In genomic region chr12:67701121-67701520, GRCh38 we compare ENCODE assay signal across 18 cellular contexts. TPM values are rescaled to one million over a fixed set of nuclear protein-coding genes. Genes with fewer than 3 reads are reported as not detected.
A peak's percentile ranks its signal among the peaks of the same experiment; 100 is the strongest.
DNase-seq lines count a peak whose midpoint lies in the region; ATAC-seq, FAIRE-seq and TF ChIP-seq lines count a peak whose summit lies in the region.
"Had no signal": no experiment of that assay in that cellular context is flagged by ENCODE, and none has a peak within 500 bp of the region (broad histone marks: within the 10 kb centered on the region; RNA-seq: fewer than 3 reads in every experiment).

No MANE protein-coding gene starts in this region.

- no peak for TF ChIP-seq POLR2A in IMR-90 (IDR thresholded peaks at IDR 0.05; ENCODE audit: low read depth, low read length)

- no peak overlapping the region for H3K27ac Mint-ChIP-seq in astrocyte (ENCODE audit: unreplicated experiment)
- H3K27ac Mint-ChIP-seq in activated CD4-positive, alpha-beta T cell treated with anti-CD3 and anti-CD28 coated beads, Interleukin-2, amount 10 ng/mL, durations not matched to agents 7 days and 5 days, result no peak overlapping the region

- H3K27me3 ChIP-seq in IMR-90 (ENCODE audit: control insufficient read depth, insufficient read depth, low read length) (no peaks in the 10 kb centered on the region; the same call in 1 of the 2 replicates), astrocyte (ENCODE audit: insufficient read depth, low read length) (no peaks in the 10 kb centered on the region), keratinocyte (ENCODE audit: control insufficient read depth, extremely low read depth, insufficient read depth, low read length) (no peaks in the 10 kb centered on the region)

- H4K91ac ChIP-seq in IMR-90 (ENCODE audit: insufficient read depth, low read depth, low read length), result no peak overlapping the region

- H3K27me3 Mint-ChIP-seq in astrocyte (ENCODE audit: low read depth, unreplicated experiment), result no peaks in the 10 kb centered on the region
- H3K27me3 Mint-ChIP-seq in activated CD4-positive, alpha-beta T cell treated with anti-CD3 and anti-CD28 coated beads, Interleukin-2, amount 10 ng/mL, durations not matched to agents 7 days and 5 days, result peaks cover 32% of the 10 kb centered on the region

- FAIRE-seq in astrocyte (lab: Jason Lieb, UNC), result peak; percentile 60
- FAIRE-seq in keratinocyte (lab: Jason Lieb, UNC), result peak; percentile 53
- FAIRE-seq: A204.1, G401.6, HepG2 had no signal

- no peaks in the 10 kb centered on the region for H3K79me1 ChIP-seq in IMR-90 (ENCODE audit: low read depth in 1 of 2, low read length in 2 of 2)

- no peak for TF ChIP-seq CTCF in IMR-90 (conservative IDR thresholded peaks at IDR 0.05; ENCODE audit: low read depth, low read length)
- no peak for TF ChIP-seq CTCF in astrocyte (IDR thresholded peaks at IDR 0.05; ENCODE audit: insufficient read depth, low read depth, low read length)
- no peak for TF ChIP-seq CTCF in keratinocyte (optimal IDR thresholded peaks at IDR 0.05 in 1 of 3, IDR thresholded peaks at IDR 0.05 in 1 of 3, conservative IDR thresholded peaks at IDR 0.05 in 1 of 3; ENCODE audit: extremely low read depth in 1 of 3, insufficient read depth in 2 of 3, low read length in 3 of 3)

- H4K8ac ChIP-seq in IMR-90 (ENCODE audit: low read depth in 2 of 2, low read length in 2 of 2), result no peak overlapping the region

- intact Hi-C loops in IMR-90 (cut with micrococcal nuclease), result no loop called here

- H3K4ac ChIP-seq in IMR-90 (ENCODE audit: low read depth, low read length), result no peak overlapping the region

- no peak overlapping the region for H3K14ac ChIP-seq in IMR-90 (replicated peaks; ENCODE audit: low read depth, low read length)

- H3K4me3 Mint-ChIP-seq in astrocyte (ENCODE audit: unreplicated experiment), result no peak overlapping the region
- H3K4me3 Mint-ChIP-seq in activated CD4-positive, alpha-beta T cell treated with anti-CD3 and anti-CD28 coated beads, Interleukin-2, amount 10 ng/mL, durations not matched to agents 7 days and 5 days, result no peak overlapping the region

- ATAC-seq in IMR-90 (ENCODE audit: low read depth), result peak; percentile 34; the same call in 1 of the 2 replicates
- no peak for ATAC-seq in GM18511 (IDR thresholded peaks at IDR 0.05; ENCODE audit: unreplicated experiment)
- ATAC-seq in HG02571 (IDR thresholded peaks at IDR 0.05; ENCODE audit: unreplicated experiment), result no peak
- no peak for ATAC-seq in GM21717 (IDR thresholded peaks at IDR 0.05; ENCODE audit: unreplicated experiment)
- ATAC-seq: HepG2 had no signal

- no peak for TF ChIP-seq RAD21 in IMR-90 (IDR thresholded peaks at IDR 0.05; ENCODE audit: low read length)

- no peak overlapping the region for H3K56ac ChIP-seq in IMR-90 (ENCODE audit: extremely low read depth, insufficient read depth, low read length)

- no peaks in the 10 kb centered on the region for H3K9me3 Mint-ChIP-seq in astrocyte (ENCODE audit: unreplicated experiment)
- peaks cover 2% of the 10 kb centered on the region for H3K9me3 Mint-ChIP-seq in activated CD4-positive, alpha-beta T cell treated with anti-CD3 and anti-CD28 coated beads, Interleukin-2, amount 10 ng/mL, durations not matched to agents 7 days and 5 days

- H3K18ac ChIP-seq in IMR-90 (ENCODE audit: low read depth, low read length), result no peak overlapping the region

- no peak overlapping the region for H3K23ac ChIP-seq in IMR-90 (ENCODE audit: low read depth, low read length)

- POLR2A ChIA-PET in IMR-90 (lab: Charles Lee; ENCODE audit: unreplicated experiment), result no interaction called here
- POLR2A ChIA-PET in activated CD4-positive, alpha-beta T cell treated with anti-CD3 and anti-CD28 coated beads, Interleukin-2, amount 10 ng/mL, durations not matched to agents 7 days and 5 days (lab: Charles Lee), result no interaction called here

- H3K4me1 ChIP-seq in IMR-90 (ENCODE audit: control insufficient read depth, insufficient read depth, low read length) (peaks cover 10% of the 10 kb centered on the region), astrocyte (ENCODE audit: insufficient read depth, low read length) (peaks cover 23% of the 10 kb centered on the region), keratinocyte (ENCODE audit: control insufficient read depth, extremely low read depth, insufficient read depth, low read length) (peaks cover 26% of the 10 kb centered on the region)

- H4K20me1 ChIP-seq in IMR-90 (ENCODE audit: insufficient read depth, low read length) (no peaks in the 10 kb centered on the region), astrocyte (ENCODE audit: insufficient read depth, low read length) (no peaks in the 10 kb centered on the region), keratinocyte (ENCODE audit: control insufficient read depth, extremely low read depth, insufficient read depth, low read length) (no peaks in the 10 kb centered on the region)

- CTCF ChIA-PET in IMR-90 (lab: Yijun Ruan, JAX), result no interaction called here
- CTCF ChIA-PET in activated CD4-positive, alpha-beta T cell treated with anti-CD3 and anti-CD28 coated beads, Interleukin-2, amount 10 ng/mL, durations not matched to agents 7 days and 5 days (lab: Charles Lee), result interaction anchor here (1.2 kb wide), 1 partner anchor 11 kb away, joined by 3 read pairs; no protein-coding TSS in a partner anchor

- H3K9me1 ChIP-seq in IMR-90 (ENCODE audit: insufficient read depth, low read length) (peaks cover 3% of the 10 kb centered on the region), keratinocyte (ENCODE audit: control insufficient read depth, extremely low read depth, insufficient read depth, low read length) (no peaks in the 10 kb centered on the region)

- no CpG with 5 or more reads among the region's 2 CpGs for WGBS in IMR-90 (ENCODE audit: extremely low coverage in 2 of 2, insufficient read length in 1 of 2), 2 experiments

- H3K79me2 ChIP-seq in astrocyte (ENCODE audit: insufficient read depth, low read length) (no peaks in the 10 kb centered on the region), keratinocyte (ENCODE audit: control insufficient read depth, insufficient read depth, low read length) (no peaks in the 10 kb centered on the region)

- H3K4me2 ChIP-seq in IMR-90 (ENCODE audit: low read depth, low read length) (no peak overlapping the region), astrocyte (ENCODE audit: low read length) (no peak overlapping the region), keratinocyte (ENCODE audit: control insufficient read depth, extremely low read depth, insufficient read depth, low read depth, low read length) (no peak overlapping the region)

- H2BK5ac ChIP-seq in IMR-90 (ENCODE audit: low read depth, low read length, poor library complexity, severe bottlenecking), result no peak overlapping the region

- H2BK15ac ChIP-seq in IMR-90 (ENCODE audit: low read depth, low read length), result no peak overlapping the region

- H3K4me1 Mint-ChIP-seq in astrocyte (ENCODE audit: low read depth, unreplicated experiment), result peaks cover 27% of the 10 kb centered on the region
- peaks cover 42% of the 10 kb centered on the region for H3K4me1 Mint-ChIP-seq in activated CD4-positive, alpha-beta T cell treated with anti-CD3 and anti-CD28 coated beads, Interleukin-2, amount 10 ng/mL, durations not matched to agents 7 days and 5 days

- H2AFZ ChIP-seq in IMR-90 (replicated peaks; ENCODE audit: low read length, poor library complexity), result no peak overlapping the region
- H2AFZ ChIP-seq in astrocyte (ENCODE audit: low read depth, low read length), result no peak overlapping the region
- no peak overlapping the region for H2AFZ ChIP-seq in keratinocyte (ENCODE audit: control insufficient read depth, low read length)

- H3K36me3 ChIP-seq in IMR-90 (ENCODE audit: control insufficient read depth, insufficient read depth, low read length) (no peaks in the 10 kb centered on the region), astrocyte (ENCODE audit: insufficient read depth, low read length) (no peaks in the 10 kb centered on the region), keratinocyte (ENCODE audit: control insufficient read depth in 2 of 2, extremely low read depth in 1 of 2, insufficient read depth in 2 of 2, low read length in 2 of 2) (no peaks in the 10 kb centered on the region)

- DNase-seq in Daoy (ENCODE audit: low read depth) (peak; percentile 56), IMR-90 (peak; percentile 69), astrocyte (ENCODE audit: low read depth) (peak; percentile 26), keratinocyte (ENCODE audit: low read depth, low spot score) (no peak)
- no peak for DNase-seq in activated CD4-positive, alpha-beta T cell treated with anti-CD3 and anti-CD28 coated beads, Interleukin-2, amount 10 ng/mL, durations not matched to agents 7 days and 5 days
- DNase-seq: DMS153, GOT3, Kasumi-1, NCI-H146, NCI-H345, NCI-H526 treated with DMSO at 0.1 percent for 48 hours had no signal

- no peak overlapping the region for H2AK9ac ChIP-seq in IMR-90 (replicated peaks; ENCODE audit: low read depth, low read length, poor library complexity)

- H4K5ac ChIP-seq in IMR-90 (ENCODE audit: low read depth, low read length), result no peak overlapping the region

- H3K27ac ChIP-seq in IMR-90 (ENCODE audit: insufficient read depth, low read length) (no peak overlapping the region), astrocyte (ENCODE audit: low read depth, low read length) (no peak overlapping the region), keratinocyte (ENCODE audit: control insufficient read depth, insufficient read depth, low read length) (no peak overlapping the region)
- H3K27ac ChIP-seq: C4-2B had no signal

- no peak overlapping the region for H2BK20ac ChIP-seq in IMR-90 (ENCODE audit: low read depth, low read length)

- BruUV-seq in IMR-90 (replicated peaks; lab: Mats Ljungman, UMichigan), result no TSS peak

- H3K9me3 ChIP-seq in IMR-90 (ENCODE audit: control insufficient read depth, insufficient read depth, low read length), result no peaks in the 10 kb centered on the region
- peaks cover 2% of the 10 kb centered on the region for H3K9me3 ChIP-seq in astrocyte (ENCODE audit: insufficient read depth, low read depth, low read length)
- H3K9me3 ChIP-seq in keratinocyte (ENCODE audit: control insufficient read depth, low read depth, low read length), result no peaks in the 10 kb centered on the region

- H3K4me3 ChIP-seq in IMR-90 (ENCODE audit: insufficient read depth, low read depth, low read length) (no peak overlapping the region), astrocyte (ENCODE audit: insufficient read depth, low read depth, low read length) (no peak overlapping the region), keratinocyte (ENCODE audit: control insufficient read depth in 2 of 3, extremely low read depth in 1 of 3, insufficient read depth in 2 of 3, low read depth in 1 of 3, low read length in 3 of 3) (no peak overlapping the region)

- H2AK5ac ChIP-seq in IMR-90 (ENCODE audit: low read depth, low read length), result no peak overlapping the region

- in situ Hi-C loops in IMR-90 (cut with MboI; ENCODE audit: low sequenced_read_pairs), result no loop called here

- no peak overlapping the region for H2BK120ac ChIP-seq in IMR-90 (ENCODE audit: low read depth, low read length)

- H3K36me3 Mint-ChIP-seq in astrocyte (ENCODE audit: low read depth, unreplicated experiment), result no peaks in the 10 kb centered on the region
- peaks cover 1% of the 10 kb centered on the region for H3K36me3 Mint-ChIP-seq in activated CD4-positive, alpha-beta T cell treated with anti-CD3 and anti-CD28 coated beads, Interleukin-2, amount 10 ng/mL, durations not matched to agents 7 days and 5 days (ENCODE audit: low read depth)

- H3K9ac ChIP-seq in IMR-90 (ENCODE audit: low read depth, low read length) (no peak overlapping the region), astrocyte (ENCODE audit: low read length) (no peak overlapping the region), keratinocyte (ENCODE audit: control insufficient read depth, extremely low read depth, insufficient read depth, low read length) (no peak overlapping the region)

- dilution Hi-C loops in IMR-90 (cut with HindIII; ENCODE audit: low sequenced_read_pairs, unreplicated experiment), result no loop called here
- dilution Hi-C loops in keratinocyte (cut with MboI; ENCODE audit: extremely low pct_ligation_motif_present, low sequenced_read_pairs), result no loop called here

RNA-seq across cellular contexts. Expression of gene DYRK2, which starts 52.6 kb away (rescaled TPM):
- 15.6 and 31.3 TPM in 2 replicates for total RNA-seq in Daoy (2014; rRNA removed; shearing (Covaris generic))
- 20.3 and 23.1 TPM in 2 replicates for total RNA-seq in IMR-90 (2012; rRNA removed)
- 16.3 and 17.1 TPM in 2 replicates for polyA plus RNA-seq in IMR-90 (2012; rRNA removed)
- 7.6 and 11.1 TPM in 2 replicates for polyA plus RNA-seq in IMR-90 (2012; cell fraction: cytosol; rRNA removed)
- 18.4 and 19.6 TPM in 2 replicates for polyA plus RNA-seq in IMR-90 (2012; cell fraction: nucleus; rRNA removed; ENCODE audit: low replicate concordance)
- 50.7 and 52.6 TPM in 2 replicates for total RNA-seq in astrocyte
- 22.1 to 22.7 TPM (median 22.1 TPM) in 3 replicates for polyA plus RNA-seq in keratinocyte
- polyA plus RNA-seq in keratinocyte (2011; ENCODE audit: low read depth), result 8.7 TPM
- 11.9 and 14.9 TPM in 2 replicates for polyA plus RNA-seq in keratinocyte (2011; cell fraction: cytosol; rRNA removed)
- 24.2 and 25.2 TPM in 2 replicates for polyA plus RNA-seq in keratinocyte (2011; cell fraction: nucleus; rRNA removed)
- 8.5 and 18.2 TPM in 2 replicates for polyA plus RNA-seq in keratinocyte (2012; ENCODE audit: low replicate concordance)
- 37.4 to 53.0 TPM (median 43.3 TPM) in 3 replicates for polyA minus RNA-seq in keratinocyte
- 15.2 TPM for polyA minus RNA-seq in keratinocyte (2011; cell fraction: cytosol; rRNA and poly(A)+ RNA removed)
- polyA minus RNA-seq in keratinocyte (2011; cell fraction: nucleus; rRNA and poly(A)+ RNA removed), result 19.2 and 30.8 TPM in 2 replicates
- 10 to 100 TPM; 66.4 to 69.8 TPM for total RNA-seq in activated CD4-positive, alpha-beta T cell treated with anti-CD3 and anti-CD28 coated beads, Interleukin-2, amount 10 ng/mL, durations not matched to agents 7 days and 5 days

Comparison
In these comparisons a context has a peak if more than half of its experiments do, and no peak if none do; other contexts are left out.
1. DNase-seq: peak in Daoy (single experiment), IMR-90 (single experiment) and astrocyte (single experiment); none in keratinocyte (single experiment) and activated CD4-positive, alpha-beta T cell treated with anti-CD3 and anti-CD28 coated beads, Interleukin-2, amount 10 ng/mL, durations not matched to agents 7 days and 5 days (single experiment).